34 cellular contexts compared by ENCODE assay signal in the genomic region with DNA sequence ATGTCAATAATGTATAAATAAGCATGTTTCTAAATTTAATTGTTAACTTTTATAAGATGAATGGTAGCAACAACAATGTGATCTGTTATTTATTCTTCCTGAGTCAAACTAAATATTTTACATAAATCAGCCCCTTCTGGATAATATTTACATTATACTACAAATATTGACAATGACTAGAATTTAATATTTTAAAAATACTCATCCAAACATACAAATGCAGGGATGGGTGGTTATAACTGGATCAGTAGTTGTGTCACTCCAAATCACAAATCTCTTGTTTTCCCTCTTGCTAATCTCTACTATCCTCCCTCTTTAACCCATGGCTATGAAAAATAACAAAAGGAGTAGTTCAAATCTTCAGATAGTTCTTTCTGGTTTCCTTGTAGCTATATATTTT.
"Had no signal": no experiment of that assay in that cellular context is flagged by ENCODE, and none has a peak within 500 bp of the region (broad histone marks: within the 10 kb centered on the region; RNA-seq: fewer than 3 reads in every experiment).

No MANE protein-coding gene starts in this region.

- H2AFZ ChIP-seq: PC-9 had no signal

- H3K27me3 Mint-ChIP-seq: activated CD4-positive, alpha-beta T cell treated with anti-CD3 and anti-CD28 coated beads, Interleukin-2, amount 10 ng/mL, durations not matched to agents 24 days and 14 days; activated naive CD8-positive, alpha-beta T cell treated with anti-CD3 and anti-CD28 coated beads, Interleukin-2, amount 10 ng/mL, durations not matched to agents 7 days and 5 days; activated T-cell treated with anti-CD3 and anti-CD28 coated beads, Interleukin-2, amount 50 U/mL, for 24 hours; brain had no signal

- H3K4me2 ChIP-seq: KMS-11, PC-9 had no signal

- H3K36me3 ChIP-seq: WERI-Rb-1 had no signal

- H3K36me3 Mint-ChIP-seq: activated naive CD4-positive, alpha-beta T cell treated with anti-CD3 and anti-CD28 coated beads, Interleukin-2, amount 50 U/mL, for 24 hours; activated naive CD8-positive, alpha-beta T cell treated with anti-CD3 and anti-CD28 coated beads, Interleukin-2, amount 10 ng/mL, durations not matched to agents 7 days and 5 days; brain had no signal

- FAIRE-seq: bronchial epithelial cell had no signal

- H3K4me3 Mint-ChIP-seq: activated CD4-positive, alpha-beta T cell treated with anti-CD3 and anti-CD28 coated beads, Interleukin-2, amount 10 ng/mL, durations not matched to agents 24 days and 14 days; activated CD8-positive, alpha-beta T cell treated with anti-CD3 and anti-CD28 coated beads, Interleukin-2, amount 10 ng/mL, durations not matched to agents 7 days and 5 days; activated naive CD4-positive, alpha-beta T cell treated with anti-CD3 and anti-CD28 coated beads, Interleukin-2, amount 50 U/mL, for 24 hours; activated naive CD8-positive, alpha-beta T cell treated with anti-CD3 and anti-CD28 coated beads, Interleukin-2, amount 10 ng/mL, durations not matched to agents 7 days and 5 days; activated T-cell treated with anti-CD3 and anti-CD28 coated beads, Interleukin-2, amount 50 U/mL, for 24 hours; brain had no signal

- H3K27ac Mint-ChIP-seq: activated CD4-positive, alpha-beta T cell treated with anti-CD3 and anti-CD28 coated beads, Interleukin-2, amount 10 ng/mL, durations not matched to agents 24 days and 14 days; activated CD8-positive, alpha-beta T cell treated with anti-CD3 and anti-CD28 coated beads, Interleukin-2, amount 10 ng/mL, durations not matched to agents 7 days and 5 days; activated naive CD4-positive, alpha-beta T cell treated with anti-CD3 and anti-CD28 coated beads, Interleukin-2, amount 50 U/mL, for 24 hours; activated naive CD8-positive, alpha-beta T cell treated with anti-CD3 and anti-CD28 coated beads, Interleukin-2, amount 10 ng/mL, durations not matched to agents 7 days and 5 days; activated T-cell treated with anti-CD3 and anti-CD28 coated beads, Interleukin-2, amount 50 U/mL, for 24 hours; activated T-helper 2 cell treated with anti-CD3 and anti-CD28 coated beads, Interferon-gamma antibody, Interleukin-2, Interleukin-4, amounts not matched to agents 10 μg/mL and 5 μg/mL and 100 μg/mL, durations not matched to agents 14 hours and 24 hours and 36 hours; brain had no signal

- DNase-seq: activated CD4-positive, alpha-beta T cell treated with anti-CD3 and anti-CD28 coated beads for 1 hour; activated CD4-positive, alpha-beta T cell treated with anti-CD3 and anti-CD28 coated beads, Interleukin-2, amount 10 ng/mL, durations not matched to agents 24 days and 14 days; activated CD4-positive, alpha-beta T cell treated with anti-CD3 and anti-CD28 coated beads, Interleukin-2, amount 50 U/mL, for 48 hours; activated CD4-positive, CD25-positive, alpha-beta regulatory T cell; activated CD8-positive, alpha-beta T cell treated with anti-CD3 and anti-CD28 coated beads, Interleukin-2, amount 10 ng/mL, durations not matched to agents 7 days and 5 days; activated gamma-delta T cell; activated naive CD4-positive, alpha-beta T cell treated with Interleukin-2 at 50 U/mL for 16 hours; activated naive CD8-positive, alpha-beta T cell treated with anti-CD3 and anti-CD28 coated beads, Interleukin-2, amount 10 ng/mL, durations not matched to agents 7 days and 5 days; activated T-cell treated with anti-CD3 and anti-CD28 coated beads, Interleukin-2, amount 50 U/mL, for 24 hours; amygdala; caudate nucleus; cerebellar nuclear complex; MM.1S; MV-4-11; NCI-H1092; NCI-H1436 treated with DMSO at 0.1 percent for 48 hours; NCI-H1694 treated with DMSO at 0.1 percent for 48 hours; NCI-H2107; NCI-H2171; NCI-H510A; NCI-H526; NK-92 treated with Interleukin-12 subunit alpha and Interleukin-12 subunit beta, amount 100 ng/mL, for 24 hours; PC-9; Right ventricle myocardium superior; T-helper 1 cell; T-helper 2 cell; T-helper 9 cell; WERI-Rb-1 had no signal

- H3K27ac ChIP-seq: KMS-11, PC-9, RWPE1, WERI-Rb-1 had no signal

- H3K9me3 Mint-ChIP-seq: activated CD4-positive, alpha-beta T cell treated with anti-CD3 and anti-CD28 coated beads, Interleukin-2, amount 10 ng/mL, durations not matched to agents 24 days and 14 days; activated T-helper 2 cell treated with anti-CD3 and anti-CD28 coated beads, Interferon-gamma antibody, Interleukin-2, Interleukin-4, amounts not matched to agents 10 μg/mL and 5 μg/mL and 100 μg/mL, durations not matched to agents 14 hours and 24 hours and 36 hours had no signal

- H3K9ac ChIP-seq: KMS-11 had no signal

- H3K4me3 ChIP-seq: PC-9 had no signal

- ATAC-seq: activated CD8-positive, alpha-beta T cell treated with anti-CD3 and anti-CD28 coated beads, Interleukin-2, amount 10 ng/mL, durations not matched to agents 7 days and 5 days had no signal

- H3K4me1 Mint-ChIP-seq: activated CD4-positive, alpha-beta T cell treated with anti-CD3 and anti-CD28 coated beads, Interleukin-2, amount 10 ng/mL, durations not matched to agents 24 days and 14 days; activated naive CD4-positive, alpha-beta T cell treated with anti-CD3 and anti-CD28 coated beads, Interleukin-2, amount 50 U/mL, for 24 hours; activated naive CD8-positive, alpha-beta T cell treated with anti-CD3 and anti-CD28 coated beads, Interleukin-2, amount 10 ng/mL, durations not matched to agents 7 days and 5 days; brain had no signal
